In genomic region chr6:26332408-26332807, GRCh38 we compare ENCODE assay signal across 1 cellular context.
TF ChIP-seq lines count a peak whose summit lies in the region.

No MANE protein-coding gene starts in this region.

TF ChIP-seq in SK-N-SH treated with all-trans-retinoic acid at 6 μM for 48 hours, 23 proteins besides CTCF, POLR2A, EP300 and RAD21 (continued from another document):
- TF ChIP-seq, protein P1, sequence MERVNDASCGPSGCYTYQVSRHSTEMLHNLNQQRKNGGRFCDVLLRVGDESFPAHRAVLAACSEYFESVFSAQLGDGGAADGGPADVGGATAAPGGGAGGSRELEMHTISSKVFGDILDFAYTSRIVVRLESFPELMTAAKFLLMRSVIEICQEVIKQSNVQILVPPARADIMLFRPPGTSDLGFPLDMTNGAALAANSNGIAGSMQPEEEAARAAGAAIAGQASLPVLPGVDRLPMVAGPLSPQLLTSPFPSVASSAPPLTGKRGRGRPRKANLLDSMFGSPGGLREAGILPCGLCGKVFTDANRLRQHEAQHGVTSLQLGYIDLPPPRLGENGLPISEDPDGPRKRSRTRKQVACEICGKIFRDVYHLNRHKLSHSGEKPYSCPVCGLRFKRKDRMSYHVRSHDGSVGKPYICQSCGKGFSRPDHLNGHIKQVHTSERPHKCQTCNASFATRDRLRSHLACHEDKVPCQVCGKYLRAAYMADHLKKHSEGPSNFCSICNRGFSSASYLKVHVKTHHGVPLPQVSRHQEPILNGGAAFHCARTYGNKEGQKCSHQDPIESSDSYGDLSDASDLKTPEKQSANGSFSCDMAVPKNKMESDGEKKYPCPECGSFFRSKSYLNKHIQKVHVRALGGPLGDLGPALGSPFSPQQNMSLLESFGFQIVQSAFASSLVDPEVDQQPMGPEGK (CRISPR knock-in tag; IDR thresholded peaks at IDR 0.05; ENCODE audit: borderline replicate concordance) = no peak
- TF ChIP-seq CREB5 (CRISPR knock-in tag; IDR thresholded peaks at IDR 0.05; ENCODE audit: low read depth) = no peak
- no peak for TF ChIP-seq SNAI2 (CRISPR knock-in tag; IDR thresholded peaks at IDR 0.05)
- no peak for TF ChIP-seq CSRNP3 (CRISPR knock-in tag; IDR thresholded peaks at IDR 0.05)
- no peak for TF ChIP-seq TCF4 (CRISPR knock-in tag; IDR thresholded peaks at IDR 0.05; ENCODE audit: borderline replicate concordance)
- no peak for TF ChIP-seq RARB (CRISPR knock-in tag; IDR thresholded peaks at IDR 0.05)
- TF ChIP-seq ZNF8 (CRISPR knock-in tag; IDR thresholded peaks at IDR 0.05) = no peak
